In genomic region chr13:109628251-109628699, GRCh38 we compare ENCODE assay signal across 15 cellular contexts.
DNase-seq lines count a peak whose midpoint lies in the region; ATAC-seq and TF ChIP-seq lines count a peak whose summit lies in the region.
"Had no signal": no experiment of that assay in that cellular context is flagged by ENCODE, and none has a peak within 500 bp of the region (broad histone marks: within the 10 kb centered on the region; RNA-seq: fewer than 3 reads in every experiment).

No MANE protein-coding gene starts in this region.

- H3K18ac ChIP-seq in mesenchymal stem cell (ENCODE audit: low read depth in 1 of 2, low read length in 2 of 2): no peak overlapping the region

- WGBS in mesenchymal stem cell: 43% methylated on average over 1 of the region's 2 CpGs
- WGBS in smooth muscle cell (ENCODE audit: low lambda C conversion rate): 68% methylated on average over 2 of the region's 2 CpGs

- H3K9ac ChIP-seq in mesenchymal stem cell (ENCODE audit: low read length): no peak overlapping the region
- no peak overlapping the region for H3K9ac ChIP-seq in smooth muscle cell (ENCODE audit: low read depth)

- H3K27ac Mint-ChIP-seq in chondrocyte (ENCODE audit: unreplicated experiment): peak overlapping the region; percentile 81
- H3K27ac Mint-ChIP-seq: nephron progenitor cell had no signal

- DNase-seq in AG08396 (ENCODE audit: low spot score): peak; percentile 53
- DNase-seq in LHCN-M2 (ENCODE audit: low read depth): peak; percentile 73
- no peak for DNase-seq in chondrocyte (ENCODE audit: low spot score)
- peak; percentile 24 for DNase-seq in mesenchymal stem cell
- no peak for DNase-seq in dermis blood vessel endothelial cell
- DNase-seq in NCI-H2107 (lab: John Stamatoyannopoulos, UW): no peak
- DNase-seq in smooth muscle cell (lab: John Stamatoyannopoulos, UW; ENCODE audit: unreplicated experiment): no peak
- DNase-seq: activated naive CD4-positive, alpha-beta T cell; central memory CD4-positive, alpha-beta T cell; hypothalamus; NCI-H2171 treated with DMSO at 0.1 percent for 48 hours; nephron progenitor cell; stomach had no signal

- TF ChIP-seq CTCF in chondrocyte (IDR thresholded peaks at IDR 0.05) (no peak), smooth muscle cell (IDR thresholded peaks at IDR 0.05; ENCODE audit: borderline replicate concordance, insufficient read depth, poor library complexity, severe bottlenecking) (no peak)

- no peak overlapping the region for H4K91ac ChIP-seq in mesenchymal stem cell (ENCODE audit: low read length)

- H3K4me3 ChIP-seq in mesenchymal stem cell (ENCODE audit: insufficient read depth in 1 of 2, low read depth in 1 of 2, low read length in 2 of 2) (no peak overlapping the region), smooth muscle cell (no peak overlapping the region)
- H3K4me3 ChIP-seq: stomach had no signal

- H3K4me1 ChIP-seq in mesenchymal stem cell (ENCODE audit: control insufficient read depth, insufficient read depth, low read depth, low read length) (no peaks in the 10 kb centered on the region), smooth muscle cell (ENCODE audit: low read depth) (peaks cover 2% of the 10 kb centered on the region)

- H2BK12ac ChIP-seq in mesenchymal stem cell (ENCODE audit: low read length in 2 of 2): no peak overlapping the region

- H3K27ac ChIP-seq in mesenchymal stem cell (ENCODE audit: low read length, poor library complexity, severe bottlenecking) (no peak overlapping the region), smooth muscle cell (ENCODE audit: low read depth) (no peak overlapping the region)
- H3K27ac ChIP-seq: stomach, VCaP had no signal

- no peaks in the 10 kb centered on the region for H3F3A ChIP-seq in smooth muscle cell (ENCODE audit: low read depth)

- peaks cover 49% of the 10 kb centered on the region for H3K4me1 Mint-ChIP-seq in chondrocyte (ENCODE audit: low read depth)

- no peak for ATAC-seq in GM19035 (IDR thresholded peaks at IDR 0.05; ENCODE audit: unreplicated experiment)

- H3K4me3 Mint-ChIP-seq in chondrocyte (ENCODE audit: unreplicated experiment): no peak overlapping the region
- H3K4me3 Mint-ChIP-seq: nephron progenitor cell had no signal

- H4K20me1 ChIP-seq in smooth muscle cell (ENCODE audit: low read depth): no peaks in the 10 kb centered on the region

- no peak overlapping the region for H2BK15ac ChIP-seq in mesenchymal stem cell (ENCODE audit: low read depth, poor library complexity, severe bottlenecking)

- H3K4me2 ChIP-seq in mesenchymal stem cell (ENCODE audit: low read length, poor library complexity, severe bottlenecking) (no peak overlapping the region), smooth muscle cell (no peak overlapping the region)

- no peak overlapping the region for H3K23ac ChIP-seq in mesenchymal stem cell (ENCODE audit: low read length in 2 of 2)

- no peak overlapping the region for H4K8ac ChIP-seq in mesenchymal stem cell (ENCODE audit: low read length)

- no peaks in the 10 kb centered on the region for H3K79me2 ChIP-seq in smooth muscle cell (ENCODE audit: low read depth)

- no peaks in the 10 kb centered on the region for H3K9me3 Mint-ChIP-seq in chondrocyte (ENCODE audit: low read depth)

- H3K36me3 ChIP-seq in mesenchymal stem cell (ENCODE audit: control insufficient read depth in 1 of 2, insufficient read depth in 2 of 2, low read depth in 1 of 2, low read length in 2 of 2) (no peaks in the 10 kb centered on the region), smooth muscle cell (ENCODE audit: low read depth) (no peaks in the 10 kb centered on the region)
- H3K36me3 ChIP-seq: stomach had no signal

- no peak overlapping the region for H3K14ac ChIP-seq in mesenchymal stem cell (ENCODE audit: low read length in 2 of 2)

- no peaks in the 10 kb centered on the region for H3K79me1 ChIP-seq in mesenchymal stem cell (replicated peaks; ENCODE audit: low read length, poor library complexity, severe bottlenecking)

- no peak overlapping the region for H2BK120ac ChIP-seq in mesenchymal stem cell (ENCODE audit: low read depth, low read length)

- H3K9me3 ChIP-seq in mesenchymal stem cell (ENCODE audit: control insufficient read depth, low read length): no peaks in the 10 kb centered on the region
- H3K9me3 ChIP-seq in smooth muscle cell (replicated peaks; ENCODE audit: low read depth): no peaks in the 10 kb centered on the region
- H3K9me3 ChIP-seq: stomach had no signal

- no peak overlapping the region for H2BK5ac ChIP-seq in mesenchymal stem cell (ENCODE audit: low read depth, low read length, poor library complexity, severe bottlenecking)

- H2AK5ac ChIP-seq in mesenchymal stem cell (ENCODE audit: low read length, severe bottlenecking): no peak overlapping the region

- no peak overlapping the region for H3K4ac ChIP-seq in mesenchymal stem cell (ENCODE audit: low read depth in 1 of 2, low read length in 2 of 2)

- H3K36me3 Mint-ChIP-seq in chondrocyte (ENCODE audit: low read depth): no peaks in the 10 kb centered on the region

- no peak overlapping the region for H2AFZ ChIP-seq in mesenchymal stem cell (ENCODE audit: low read depth, low read length)
- no peak overlapping the region for H2AFZ ChIP-seq in smooth muscle cell (ENCODE audit: low read depth)

- no peaks in the 10 kb centered on the region for H3K27me3 Mint-ChIP-seq in chondrocyte (ENCODE audit: low read depth)

- H3K27me3 ChIP-seq in mesenchymal stem cell (ENCODE audit: control insufficient read depth in 1 of 2, insufficient read depth in 1 of 2, low read length in 2 of 2) (no peaks in the 10 kb centered on the region), smooth muscle cell (ENCODE audit: low read depth) (no peaks in the 10 kb centered on the region)
- H3K27me3 ChIP-seq: stomach had no signal

Comparison
In these comparisons a context has a peak if more than half of its experiments do, and no peak if none do; other contexts are left out.
1. DNase-seq: peak in AG08396 (single experiment), LHCN-M2 (single experiment) and mesenchymal stem cell (single experiment); none in chondrocyte (single experiment), dermis blood vessel endothelial cell (single experiment), NCI-H2107 (single experiment) and smooth muscle cell (single experiment).